Comparison of ENCODE assay signal across 9 cellular contexts in the genomic region with DNA sequence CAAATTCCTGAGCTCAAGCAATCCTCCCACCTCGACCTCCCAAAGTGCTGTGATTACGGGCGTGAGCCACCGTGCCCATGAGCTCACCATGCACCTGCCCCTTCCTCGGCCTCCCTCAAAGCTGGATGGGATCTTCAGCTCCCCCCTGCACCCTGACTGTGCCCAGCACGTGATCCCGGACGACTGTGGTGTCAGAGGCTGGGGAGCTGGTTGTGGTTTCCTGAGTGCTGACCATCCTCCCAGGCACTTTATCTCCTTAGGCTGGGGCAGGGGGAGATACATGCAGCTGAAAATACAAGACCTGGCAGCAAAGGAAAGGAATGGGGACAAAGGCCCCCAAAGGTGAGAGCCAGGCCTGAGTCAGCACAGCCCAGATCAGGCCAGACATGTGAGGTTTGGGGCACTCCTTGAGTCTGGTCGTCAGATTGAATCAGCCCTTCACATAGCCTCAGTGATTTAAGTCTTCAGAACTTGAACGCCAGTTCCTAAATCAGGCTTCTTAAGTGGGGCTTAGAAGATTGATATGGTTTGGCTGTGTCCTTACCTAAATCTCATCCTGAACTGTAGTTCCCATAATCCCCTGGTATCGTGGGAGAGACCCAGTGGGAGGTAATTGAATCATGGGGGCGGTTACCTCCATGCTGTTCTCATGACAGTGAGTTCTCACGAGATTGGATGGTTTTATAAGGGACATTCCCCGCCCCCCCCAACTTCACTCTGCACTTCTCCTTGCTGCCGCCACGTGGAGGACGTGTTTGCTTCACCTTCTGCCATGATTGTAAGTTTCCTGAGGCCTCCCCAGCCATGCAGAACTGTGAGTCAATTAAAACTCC. TPM values are rescaled to one million over a fixed set of nuclear protein-coding genes. Genes with fewer than 3 reads are reported as not detected.
DNase-seq lines count a peak whose midpoint lies in the region; TF ChIP-seq lines count a peak whose summit lies in the region.
"Had no signal": no experiment of that assay in that cellular context is flagged by ENCODE, and none has a peak within 500 bp of the region (broad histone marks: within the 10 kb centered on the region; RNA-seq: fewer than 3 reads in every experiment).

No MANE protein-coding gene starts in this region.

- peak; percentile 41 for DNase-seq in H7
- peak; percentile 43 to 62 for DNase-seq in SJCRH30
- DNase-seq in colonic mucosa: peak; percentile 42
- peak; percentile 48 for DNase-seq in stimulated activated CD4-positive, alpha-beta T cell treated with anti-CD3 and anti-CD28 coated beads, Interleukin-4, amount 100 ng/mL, for 1 hour
- DNase-seq in midbrain (lab: John Stamatoyannopoulos, UW): no peak
- DNase-seq in GDM1 (lab: John Stamatoyannopoulos, UW): no peak
- no peak for DNase-seq in ureter (ENCODE audit: low spot score)

- H3K4me3 ChIP-seq in BLaER1 treated with 17β-estradiol and CSF1 and Interleukin-3, amounts not matched to agents 10 nM and 100 nM: no peak overlapping the region
- H3K4me3 ChIP-seq in H7 (ENCODE audit: insufficient read depth, low read depth, low read length) (no peak overlapping the region), SJCRH30 (peak overlapping the region; percentile 10; the same call in 1 of the 2 replicates), colonic mucosa (no peak overlapping the region)
- H3K4me3 ChIP-seq: HAP-1 had no signal

- no peak for TF ChIP-seq CTCF in colonic mucosa (IDR thresholded peaks at IDR 0.05)

- H3K27me3 ChIP-seq in BLaER1 treated with 17β-estradiol and CSF1 and Interleukin-3, amounts not matched to agents 10 nM and 100 nM: no peaks in the 10 kb centered on the region
- H3K27me3 ChIP-seq in H7 (ENCODE audit: control insufficient read depth, insufficient read depth, low read length) (no peaks in the 10 kb centered on the region; the same call in 1 of the 2 replicates), SJCRH30 (no peaks in the 10 kb centered on the region), colonic mucosa (no peaks in the 10 kb centered on the region)

- H3K9me3 ChIP-seq in BLaER1 treated with 17β-estradiol and CSF1 and Interleukin-3, amounts not matched to agents 10 nM and 100 nM (replicated peaks in 1 of 11): 0 out of 22 replicates have a peak, but pooled peaks cover 0 to 5% (median 0%) of the 10 kb centered on the region in 11 experiments
- H3K9me3 ChIP-seq in SJCRH30 (replicated peaks): no peaks in the 10 kb centered on the region
- no peaks in the 10 kb centered on the region for H3K9me3 ChIP-seq in colonic mucosa
- H3K9me3 ChIP-seq: HAP-1 had no signal

- H3K4me2 ChIP-seq in BLaER1 treated with 17β-estradiol and CSF1 and Interleukin-3, amounts not matched to agents 10 nM and 100 nM: peak overlapping the region in 7 of 11 experiments; percentile 11 to 73 (median 56); a peak in 12 of 22 replicates

- H3K27ac ChIP-seq in BLaER1 treated with 17β-estradiol and CSF1 and Interleukin-3, amounts not matched to agents 10 nM and 100 nM: peak overlapping the region in 3 of 11 experiments; percentile 6 to 27 (median 13); a peak in 3 of 22 replicates
- H3K27ac ChIP-seq in SJCRH30 (no peak overlapping the region), colonic mucosa (no peak overlapping the region)

- H3K9ac ChIP-seq in BLaER1 treated with 17β-estradiol and CSF1 and Interleukin-3, amounts not matched to agents 10 nM and 100 nM: peak overlapping the region in 7 of 11 experiments; percentile 14 to 51 (median 39); a peak in 9 of 22 replicates
- no peak overlapping the region for H3K9ac ChIP-seq in colonic mucosa (ENCODE audit: low read depth in 2 of 2, low read length in 2 of 2)

- peaks cover 9 to 40% (median 25%) of the 10 kb centered on the region in 10 experiments; a peak in 19 of 20 replicates for H3K4me1 ChIP-seq in BLaER1 treated with 17β-estradiol and CSF1 and Interleukin-3, amounts not matched to agents 10 nM and 100 nM
- H3K4me1 ChIP-seq in SJCRH30 (peaks cover 16% of the 10 kb centered on the region; the same call in 1 of the 2 replicates), colonic mucosa (no peaks in the 10 kb centered on the region)

- H4K20me1 ChIP-seq in BLaER1 treated with 17β-estradiol and CSF1 and Interleukin-3, amounts not matched to agents 10 nM and 100 nM: peaks cover 0 to 48% (median 33%) of the 10 kb centered on the region in 11 experiments; a peak in 17 of 22 replicates

- intact Hi-C loops in colonic mucosa (cut with DNase I): loop anchor here (1.0 kb wide), 1 partner anchor 62 kb away; no protein-coding TSS in a partner anchor

- H3K36me3 ChIP-seq in BLaER1 treated with 17β-estradiol and CSF1 and Interleukin-3, amounts not matched to agents 10 nM and 100 nM: peaks cover 21 to 42% (median 31%) of the 10 kb centered on the region in 11 experiments
- H3K36me3 ChIP-seq in H7 (replicated peaks; ENCODE audit: control insufficient read depth, insufficient read depth, low read length) (no peaks in the 10 kb centered on the region), SJCRH30 (no peaks in the 10 kb centered on the region), colonic mucosa (no peaks in the 10 kb centered on the region)

RNA-seq across cellular contexts. Expression of gene PRKCD, which starts 35.8 kb away (rescaled TPM):
- total RNA-seq in H7 (2014; rRNA removed; shearing (Covaris generic)): 2.9 and 3.1 TPM in 2 replicates
- 4.1 and 4.6 TPM in 2 replicates for total RNA-seq in SJCRH30 (2014; rRNA removed; shearing (Covaris generic))
- total RNA-seq in colonic mucosa: 10 to 100 TPM; 58.9 to 75.0 TPM
- 82.2 TPM for total RNA-seq in ureter

RNA-seq across cellular contexts. Expression of gene TKT, which starts 59.0 kb away (rescaled TPM):
- total RNA-seq in H7 (2014; rRNA removed; shearing (Covaris generic)): 1,918 and 2,169 TPM in 2 replicates
- 254 and 257 TPM in 2 replicates for total RNA-seq in SJCRH30 (2014; rRNA removed; shearing (Covaris generic))
- total RNA-seq in colonic mucosa (100 to 1,000 TPM; 315 to 393 TPM), ureter (194 TPM)

Comparison
In these comparisons a context has a peak if more than half of its experiments do, and no peak if none do; other contexts are left out.
1. H3K9ac ChIP-seq: peak in BLaER1 treated with 17β-estradiol and CSF1 and Interleukin-3, amounts not matched to agents 10 nM and 100 nM (7 of 11); none in colonic mucosa (0 of 2).
2. DNase-seq: peak in H7 (single experiment), SJCRH30 (2 of 2), colonic mucosa (single experiment) and stimulated activated CD4-positive, alpha-beta T cell treated with anti-CD3 and anti-CD28 coated beads, Interleukin-4, amount 100 ng/mL, for 1 hour (single experiment); none in midbrain (single experiment), GDM1 (single experiment) and ureter (single experiment).
3. RNA of gene PRKCD, which starts 35.8 kb away (total RNA-seq): 82.2 TPM in ureter (single experiment) and 58.9 to 75.0 TPM in colonic mucosa; 4.1 to 4.6 TPM in SJCRH30 and 2.9 to 3.1 TPM in H7; every median in the first group is over 10 times any median in the second.